Comparison of ENCODE assay signal across 24 cellular contexts in genomic region chr19:53813996-53814395, GRCh38. TPM values are rescaled to one million over a fixed set of nuclear protein-coding genes. Genes with fewer than 3 reads are reported as not detected.
A peak's percentile ranks its signal among the peaks of the same experiment; 100 is the strongest.
DNase-seq lines count a peak whose midpoint lies in the region; ATAC-seq and TF ChIP-seq lines count a peak whose summit lies in the region.
"Had no signal": no experiment of that assay in that cellular context is flagged by ENCODE, and none has a peak within 500 bp of the region (broad histone marks: within the 10 kb centered on the region; RNA-seq: fewer than 3 reads in every experiment).

No MANE protein-coding gene starts in this region.

- H3K4me2 ChIP-seq in PC-3 (ENCODE audit: low read length): no peak overlapping the region
- H3K4me2 ChIP-seq: hepatocyte had no signal

- no peaks in the 10 kb centered on the region for H3K9me2 ChIP-seq in PC-3 (replicated peaks; ENCODE audit: low read length)

- no peak for TF ChIP-seq CTCF in PC-3 (conservative IDR thresholded peaks at IDR 0.05; ENCODE audit: low read depth, low read length)

- no peaks in the 10 kb centered on the region for H3K36me3 Mint-ChIP-seq in stimulated activated memory B cell treated with anti-CD40 and anti-IgM and Interleukin-4, amounts not matched to agents 10 μg/mL and 1 μg/mL and 100 μg/mL, for 72 hours
- H3K36me3 Mint-ChIP-seq: immature natural killer cell had no signal

- H3K4me1 Mint-ChIP-seq in stimulated activated memory B cell treated with anti-CD40 and anti-IgM and Interleukin-4, amounts not matched to agents 10 μg/mL and 1 μg/mL and 100 μg/mL, for 72 hours: no peaks in the 10 kb centered on the region
- H3K4me1 Mint-ChIP-seq: immature natural killer cell, neural crest cell had no signal

- H3K9me3 Mint-ChIP-seq in stimulated activated memory B cell treated with anti-CD40 and anti-IgM and Interleukin-4, amounts not matched to agents 10 μg/mL and 1 μg/mL and 100 μg/mL, for 72 hours: peaks cover 2% of the 10 kb centered on the region
- H3K9me3 Mint-ChIP-seq: activated CD8-positive, alpha-beta T cell treated with anti-CD3 and anti-CD28 coated beads for 36 hours; neural crest cell had no signal

- no peaks in the 10 kb centered on the region for H3K27me3 Mint-ChIP-seq in stimulated activated memory B cell treated with anti-CD40 and anti-IgM and Interleukin-4, amounts not matched to agents 10 μg/mL and 1 μg/mL and 100 μg/mL, for 72 hours
- H3K27me3 Mint-ChIP-seq: activated CD8-positive, alpha-beta T cell treated with anti-CD3 and anti-CD28 coated beads for 36 hours had no signal

- CTCF ChIA-PET in PC-3 (lab: Charles Lee): no interaction called here

- DNase-seq in AG20443 (ENCODE audit: low spot score) (peak; percentile 50), HCEC 1CT (peak; percentile 72), PC-3 (peak; percentile 47), hepatic stellate cell (ENCODE audit: low spot score) (peak; percentile 19), NCI-H2081 (lab: John Stamatoyannopoulos, UW) (no peak), activated gamma-delta T cell treated with Interleukin-2 at 50 U/mL for 16 hours (no peak)
- DNase-seq: ACHN; activated CD8-positive, alpha-beta T cell treated with anti-CD3 and anti-CD28 coated beads for 36 hours; activated naive CD4-positive, alpha-beta T cell treated with Interleukin-2 at 50 U/mL for 16 hours; anterior cingulate cortex; central memory CD4-positive, alpha-beta T cell; immature natural killer cell; left ventricle myocardium superior; mucosa of descending colon; NCI-H1436; NCI-H510A treated with DMSO at 0.1 percent for 48 hours; psoas muscle; SW 1271 had no signal

- H3K27ac Mint-ChIP-seq in stimulated activated memory B cell treated with anti-CD40 and anti-IgM and Interleukin-4, amounts not matched to agents 10 μg/mL and 1 μg/mL and 100 μg/mL, for 72 hours: no peak overlapping the region
- H3K27ac Mint-ChIP-seq: activated CD8-positive, alpha-beta T cell treated with anti-CD3 and anti-CD28 coated beads for 36 hours; immature natural killer cell had no signal

- H3K9ac ChIP-seq in PC-3 (ENCODE audit: low read length): no peak overlapping the region

- H4K20me1 ChIP-seq in PC-3 (ENCODE audit: low read length): no peaks in the 10 kb centered on the region

- H3K4me3 ChIP-seq in PC-3 (ENCODE audit: low read length): no peak overlapping the region
- H3K4me3 ChIP-seq: hepatocyte, mucosa of descending colon, psoas muscle had no signal

- ATAC-seq in PC-3: peak; percentile 33; the same call in 1 of the 2 replicates
- ATAC-seq in HG03025 (IDR thresholded peaks at IDR 0.05; ENCODE audit: low FRiP score, unreplicated experiment): no peak
- no peak for ATAC-seq in stimulated activated memory B cell treated with anti-CD40 and anti-IgM and Interleukin-4, amounts not matched to agents 10 μg/mL and 1 μg/mL and 100 μg/mL, for 72 hours
- ATAC-seq: activated CD4-positive, CD25-positive, alpha-beta regulatory T cell treated with anti-CD3 and anti-CD28 coated beads, Interleukin-2, amount 50 U/mL, for 24 hours; activated CD8-positive, alpha-beta T cell treated with anti-CD3 and anti-CD28 coated beads for 36 hours; left ventricle myocardium superior; mucosa of descending colon; psoas muscle had no signal

- H2AFZ ChIP-seq in PC-3 (ENCODE audit: low read length): no peak overlapping the region
- H2AFZ ChIP-seq: hepatocyte had no signal

- no peaks in the 10 kb centered on the region for H3K36me3 ChIP-seq in PC-3 (ENCODE audit: low read depth, low read length)

- no peak overlapping the region for H3K4me3 Mint-ChIP-seq in stimulated activated memory B cell treated with anti-CD40 and anti-IgM and Interleukin-4, amounts not matched to agents 10 μg/mL and 1 μg/mL and 100 μg/mL, for 72 hours
- H3K4me3 Mint-ChIP-seq: activated CD8-positive, alpha-beta T cell treated with anti-CD3 and anti-CD28 coated beads for 36 hours; immature natural killer cell; neural crest cell had no signal

- no peaks in the 10 kb centered on the region for H3K27me3 ChIP-seq in PC-3 (ENCODE audit: low read length)
- H3K27me3 ChIP-seq: hepatocyte had no signal

- H3F3A ChIP-seq in PC-3 (ENCODE audit: low read length, unreplicated experiment): no peaks in the 10 kb centered on the region

- BruUV-seq in PC-3 (replicated peaks; lab: Mats Ljungman, UMichigan): no TSS peak

- no peak overlapping the region for H3K27ac ChIP-seq in PC-3 (ENCODE audit: low read length)
- H3K27ac ChIP-seq: hepatocyte, psoas muscle had no signal

- intact Hi-C loops in PC-3 (cut with micrococcal nuclease): no loop called here

- H3K9me3 ChIP-seq in PC-3 (ENCODE audit: low read length): no peaks in the 10 kb centered on the region
- H3K9me3 ChIP-seq: mucosa of descending colon, psoas muscle had no signal

- H3K4me1 ChIP-seq in PC-3 (ENCODE audit: insufficient read depth, low read length): no peaks in the 10 kb centered on the region
- H3K4me1 ChIP-seq: psoas muscle had no signal

- POLR2A ChIA-PET in PC-3 (lab: Charles Lee; ENCODE audit: unreplicated experiment): no interaction called here

- H3K79me2 ChIP-seq in PC-3 (ENCODE audit: low read length): no peaks in the 10 kb centered on the region
- H3K79me2 ChIP-seq: hepatocyte had no signal

RNA-seq across cellular contexts. Expression of gene NLRP12, which starts 10.1 kb away (rescaled TPM):
- total RNA-seq in PC-3 (2014; rRNA removed): 0.12 TPM in 1 of 2 replicates, not detected in the other
- total RNA-seq: fibroblast of villous mesenchyme, hepatocyte, neural crest cell had no signal

RNA-seq across cellular contexts. Expression of gene MYADM, which starts 53.7 kb away (rescaled TPM):
- total RNA-seq in PC-3 (2014; rRNA removed): 58.9 and 63.5 TPM in 2 replicates

Comparison
In these comparisons a context has a peak if more than half of its experiments do, and no peak if none do; other contexts are left out.
1. DNase-seq: peak in AG20443 (single experiment), HCEC 1CT (single experiment), PC-3 (single experiment) and hepatic stellate cell (single experiment); none in NCI-H2081 (0 of 2) and activated gamma-delta T cell treated with Interleukin-2 at 50 U/mL for 16 hours (single experiment).